Comparison of ENCODE assay signal across 15 cellular contexts in the genomic region with DNA sequence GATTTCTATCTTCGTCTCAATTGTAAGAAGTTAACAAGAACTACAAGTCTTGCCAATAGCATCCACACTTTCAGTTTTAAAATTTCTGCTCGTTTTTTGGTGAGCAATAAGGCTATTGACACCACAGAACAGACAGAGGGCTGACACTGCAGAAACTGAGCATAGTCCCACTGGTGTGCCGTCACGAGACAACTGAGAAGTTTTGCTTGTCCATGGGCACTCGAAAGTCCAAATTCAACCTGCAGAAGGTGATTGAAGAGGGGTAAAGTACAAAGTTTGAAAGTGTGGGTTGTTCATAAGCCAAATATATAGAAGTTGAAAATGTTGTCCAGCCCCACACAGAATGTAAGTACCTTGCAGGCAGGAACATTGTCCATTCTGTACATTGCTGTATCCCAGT.
DNase-seq lines count a peak whose midpoint lies in the region; ATAC-seq and TF ChIP-seq lines count a peak whose summit lies in the region.
"Had no signal": no experiment of that assay in that cellular context is flagged by ENCODE, and none has a peak within 500 bp of the region (broad histone marks: within the 10 kb centered on the region; RNA-seq: fewer than 3 reads in every experiment).

No MANE protein-coding gene starts in this region.

- dilution Hi-C loops in IMR-90 (cut with HindIII; ENCODE audit: low sequenced_read_pairs, unreplicated experiment) = no loop called here

- H3K4ac ChIP-seq in IMR-90 (ENCODE audit: low read depth, low read length) (no peak overlapping the region), mesenchymal stem cell (ENCODE audit: low read depth in 1 of 2, low read length in 2 of 2) (no peak overlapping the region)

- H3K4me1 Mint-ChIP-seq in glutamatergic neuron (ENCODE audit: low read depth, unreplicated experiment) = peaks cover 37% of the 10 kb centered on the region

- POLR2A ChIA-PET in IMR-90 (lab: Charles Lee; ENCODE audit: unreplicated experiment) = no interaction called here

- H2AFZ ChIP-seq in IMR-90 (replicated peaks; ENCODE audit: low read length, poor library complexity) = no peak overlapping the region
- H2AFZ ChIP-seq in mesenchymal stem cell (ENCODE audit: low read depth, low read length) = no peak overlapping the region
- H2AFZ ChIP-seq: GM23248 had no signal

- H3K9me1 ChIP-seq in IMR-90 (ENCODE audit: insufficient read depth, low read length) = peaks cover 16% of the 10 kb centered on the region

- no peaks in the 10 kb centered on the region for H4K20me1 ChIP-seq in IMR-90 (ENCODE audit: insufficient read depth, low read length)

- H3K27ac ChIP-seq in IMR-90 (ENCODE audit: insufficient read depth, low read length) (no peak overlapping the region), mesenchymal stem cell (ENCODE audit: low read length, poor library complexity, severe bottlenecking) (no peak overlapping the region)
- H3K27ac ChIP-seq: GM23248 had no signal

- ATAC-seq in IMR-90 (ENCODE audit: low read depth) (no peak), GM21737 (IDR thresholded peaks at IDR 0.05; ENCODE audit: unreplicated experiment) (no peak)
- ATAC-seq: A549; CD8-positive, alpha-beta T cell; HCT116 had no signal

- no peak overlapping the region for H3K14ac ChIP-seq in IMR-90 (replicated peaks; ENCODE audit: low read depth, low read length)
- H3K14ac ChIP-seq in mesenchymal stem cell (ENCODE audit: low read length in 2 of 2) = no peak overlapping the region

- H3K18ac ChIP-seq in IMR-90 (ENCODE audit: low read depth, low read length) = no peak overlapping the region
- no peak overlapping the region for H3K18ac ChIP-seq in mesenchymal stem cell (ENCODE audit: low read depth in 1 of 2, low read length in 2 of 2)

- no peak overlapping the region for H2BK20ac ChIP-seq in IMR-90 (ENCODE audit: low read depth, low read length)

- intact Hi-C loops in IMR-90 (cut with micrococcal nuclease) = no loop called here

- in situ Hi-C loops in IMR-90 (cut with MboI; ENCODE audit: low sequenced_read_pairs) = no loop called here

- no peak overlapping the region for H4K91ac ChIP-seq in IMR-90 (ENCODE audit: insufficient read depth, low read depth, low read length)
- H4K91ac ChIP-seq in mesenchymal stem cell (ENCODE audit: low read length) = no peak overlapping the region

- H2BK5ac ChIP-seq in IMR-90 (ENCODE audit: low read depth, low read length, poor library complexity, severe bottlenecking) = no peak overlapping the region
- no peak overlapping the region for H2BK5ac ChIP-seq in mesenchymal stem cell (ENCODE audit: low read depth, low read length, poor library complexity, severe bottlenecking)

- H3K4me3 Mint-ChIP-seq in glutamatergic neuron (ENCODE audit: unreplicated experiment) = peak overlapping the region; percentile 31
- H3K4me3 Mint-ChIP-seq: CD14-positive monocyte; CD8-positive, alpha-beta T cell; IgD-negative memory B cell had no signal

- WGBS in IMR-90 (ENCODE audit: extremely low coverage in 2 of 2, insufficient read length in 1 of 2), 2 experiments = 20% methylated on average over 1 of the region's 5 CpGs; no CpG with 5 or more reads in 1 of the 2 experiments
- WGBS in mesenchymal stem cell = 85% methylated on average over 5 of the region's 5 CpGs

- H2BK120ac ChIP-seq in IMR-90 (ENCODE audit: low read depth, low read length) = no peak overlapping the region
- no peak overlapping the region for H2BK120ac ChIP-seq in mesenchymal stem cell (ENCODE audit: low read depth, low read length)

- H3K9me3 Mint-ChIP-seq in glutamatergic neuron (ENCODE audit: unreplicated experiment) = peaks cover 7% of the 10 kb centered on the region
- H3K9me3 Mint-ChIP-seq: CD8-positive, alpha-beta T cell; IgD-negative memory B cell had no signal

- H3K79me1 ChIP-seq in IMR-90 (ENCODE audit: low read depth in 1 of 2, low read length in 2 of 2) (no peaks in the 10 kb centered on the region), mesenchymal stem cell (replicated peaks; ENCODE audit: low read length, poor library complexity, severe bottlenecking) (no peaks in the 10 kb centered on the region)

- BruUV-seq in IMR-90 (replicated peaks; lab: Mats Ljungman, UMichigan) = no TSS peak

- TF ChIP-seq CTCF in IMR-90 (conservative IDR thresholded peaks at IDR 0.05; ENCODE audit: low read depth, low read length) = no peak
- no peak for TF ChIP-seq CTCF in glutamatergic neuron (IDR thresholded peaks at IDR 0.05; ENCODE audit: partially characterized antibody, unreplicated experiment)

- no peak for DNase-seq in IMR-90
- DNase-seq in glutamatergic neuron = no peak
- DNase-seq in mesenchymal stem cell = no peak
- no peak for DNase-seq in NCI-H69 (lab: John Stamatoyannopoulos, UW)
- DNase-seq in stimulated activated CD4-positive, alpha-beta T cell treated with anti-CD3 and anti-CD28 coated beads, Interleukin-4, amount 100 ng/mL, for 24 hours = no peak
- DNase-seq: CD8-positive, alpha-beta T cell; COR-L47; DMS53; GF-D8; GM23248 had no signal

- H2AK5ac ChIP-seq in IMR-90 (ENCODE audit: low read depth, low read length) = no peak overlapping the region
- no peak overlapping the region for H2AK5ac ChIP-seq in mesenchymal stem cell (ENCODE audit: low read length, severe bottlenecking)

- H3K27me3 ChIP-seq in IMR-90 (ENCODE audit: control insufficient read depth, insufficient read depth, low read length) (no peaks in the 10 kb centered on the region), mesenchymal stem cell (ENCODE audit: control insufficient read depth in 1 of 2, insufficient read depth in 1 of 2, low read length in 2 of 2) (no peaks in the 10 kb centered on the region)

- H3K4me2 ChIP-seq in IMR-90 (ENCODE audit: low read depth, low read length) = no peak overlapping the region
- no peak overlapping the region for H3K4me2 ChIP-seq in mesenchymal stem cell (ENCODE audit: low read length, poor library complexity, severe bottlenecking)
- H3K4me2 ChIP-seq: A549 had no signal

- TF ChIP-seq RAD21 in IMR-90 (IDR thresholded peaks at IDR 0.05; ENCODE audit: low read length) = no peak

- no peak overlapping the region for H4K5ac ChIP-seq in IMR-90 (ENCODE audit: low read depth, low read length)

- no peak overlapping the region for H4K8ac ChIP-seq in IMR-90 (ENCODE audit: low read depth in 2 of 2, low read length in 2 of 2)
- H4K8ac ChIP-seq in mesenchymal stem cell (ENCODE audit: low read length) = no peak overlapping the region

- H3K36me3 Mint-ChIP-seq in glutamatergic neuron (ENCODE audit: unreplicated experiment) = peaks cover 5% of the 10 kb centered on the region
- H3K36me3 Mint-ChIP-seq: CD8-positive, alpha-beta T cell; IgD-negative memory B cell had no signal

- peaks cover 1% of the 10 kb centered on the region for H3K27me3 Mint-ChIP-seq in glutamatergic neuron (ENCODE audit: unreplicated experiment)

- TF ChIP-seq POLR2A in IMR-90 (IDR thresholded peaks at IDR 0.05; ENCODE audit: low read depth, low read length) = no peak

- H2AK9ac ChIP-seq in IMR-90 (replicated peaks; ENCODE audit: low read depth, low read length, poor library complexity) = no peak overlapping the region

- H3K9me3 ChIP-seq in IMR-90 (ENCODE audit: control insufficient read depth, insufficient read depth, low read length) (no peaks in the 10 kb centered on the region), mesenchymal stem cell (ENCODE audit: control insufficient read depth, low read length) (no peaks in the 10 kb centered on the region)
- H3K9me3 ChIP-seq: A549 had no signal

- H3K4me1 ChIP-seq in IMR-90 (ENCODE audit: control insufficient read depth, insufficient read depth, low read length) = peaks cover 28% of the 10 kb centered on the region
- peaks cover 34% of the 10 kb centered on the region for H3K4me1 ChIP-seq in mesenchymal stem cell (ENCODE audit: control insufficient read depth, insufficient read depth, low read depth, low read length)

- H3K23ac ChIP-seq in IMR-90 (ENCODE audit: low read depth, low read length) = no peak overlapping the region
- no peak overlapping the region for H3K23ac ChIP-seq in mesenchymal stem cell (ENCODE audit: low read length in 2 of 2)

- H3K27ac Mint-ChIP-seq in glutamatergic neuron (ENCODE audit: unreplicated experiment) = no peak overlapping the region
- H3K27ac Mint-ChIP-seq: CD8-positive, alpha-beta T cell; IgD-negative memory B cell had no signal

- no peak overlapping the region for H3K56ac ChIP-seq in IMR-90 (ENCODE audit: extremely low read depth, insufficient read depth, low read length)

- H3K9ac ChIP-seq in IMR-90 (ENCODE audit: low read depth, low read length) (no peak overlapping the region), mesenchymal stem cell (ENCODE audit: low read length) (peak overlapping the region; percentile 40)
- H3K9ac ChIP-seq: GM23248 had no signal

- H2BK12ac ChIP-seq in mesenchymal stem cell (ENCODE audit: low read length in 2 of 2) = peak overlapping the region in 1 of 2 experiments; percentile 26

- CTCF ChIA-PET in IMR-90 (lab: Yijun Ruan, JAX) = no interaction called here

- no peak overlapping the region; the same call in 2 of the 3 replicates for H2BK15ac ChIP-seq in IMR-90 (ENCODE audit: low read depth, low read length)
- H2BK15ac ChIP-seq in mesenchymal stem cell (ENCODE audit: low read depth, poor library complexity, severe bottlenecking) = no peak overlapping the region

- no peak overlapping the region for H3K4me3 ChIP-seq in IMR-90 (ENCODE audit: insufficient read depth, low read depth, low read length)
- no peak overlapping the region for H3K4me3 ChIP-seq in mesenchymal stem cell (ENCODE audit: insufficient read depth in 1 of 2, low read depth in 1 of 2, low read length in 2 of 2)
- H3K4me3 ChIP-seq: A549, GM23248 had no signal

- H3K36me3 ChIP-seq in IMR-90 (ENCODE audit: control insufficient read depth, insufficient read depth, low read length) (no peaks in the 10 kb centered on the region), mesenchymal stem cell (ENCODE audit: control insufficient read depth in 1 of 2, insufficient read depth in 2 of 2, low read depth in 1 of 2, low read length in 2 of 2) (no peaks in the 10 kb centered on the region)

TF ChIP-seq in IMR-90, 13 proteins besides CTCF, POLR2A, EP300 and RAD21:
- 0 out of 2 replicates have a peak, but pooled peaks have one; percentile 9 for TF ChIP-seq MAFK (IDR thresholded peaks at IDR 0.05; ENCODE audit: low read depth, low read length)
- TF ChIP-seq FOS (IDR thresholded peaks at IDR 0.05; ENCODE audit: low read depth, low read length) = no peak
